2 cellular contexts compared by ENCODE assay signal in the genomic region with DNA sequence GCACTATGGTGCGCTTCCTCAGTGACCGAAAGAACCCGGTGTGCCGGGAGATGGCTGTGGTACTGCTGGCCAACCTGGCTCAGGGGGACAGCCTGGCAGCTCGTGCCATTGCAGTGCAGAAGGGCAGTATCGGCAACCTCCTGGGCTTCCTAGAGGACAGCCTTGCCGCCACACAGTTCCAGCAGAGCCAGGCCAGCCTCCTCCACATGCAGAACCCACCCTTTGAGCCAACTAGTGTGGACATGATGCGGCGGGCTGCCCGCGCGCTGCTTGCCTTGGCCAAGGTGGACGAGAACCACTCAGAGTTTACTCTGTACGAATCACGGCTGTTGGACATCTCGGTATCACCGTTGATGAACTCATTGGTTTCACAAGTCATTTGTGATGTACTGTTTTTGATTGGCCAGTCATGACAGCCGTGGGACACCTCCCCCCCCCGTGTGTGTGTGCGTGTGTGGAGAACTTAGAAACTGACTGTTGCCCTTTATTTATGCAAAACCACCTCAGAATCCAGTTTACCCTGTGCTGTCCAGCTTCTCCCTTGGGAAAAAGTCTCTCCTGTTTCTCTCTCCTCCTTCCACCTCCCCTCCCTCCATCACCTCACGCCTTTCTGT.
TF ChIP-seq lines count a peak whose summit lies in the region.

No MANE protein-coding gene starts in this region.

TF ChIP-seq in GM12891, 5 proteins besides CTCF, POLR2A, EP300 and RAD21 (continued from another document):
- 0 out of 2 replicates have a peak, but pooled peaks have one; percentile 25 for TF ChIP-seq POLR2AphosphoS5 (IDR thresholded peaks at IDR 0.05; ENCODE audit: low read depth, low read length)
TF ChIP-seq in GM12891: peak in this region for 1.

TF ChIP-seq in K562, 482 proteins besides CTCF, POLR2A, EP300 and RAD21 (continued from another document):
- TF ChIP-seq, protein P1, sequence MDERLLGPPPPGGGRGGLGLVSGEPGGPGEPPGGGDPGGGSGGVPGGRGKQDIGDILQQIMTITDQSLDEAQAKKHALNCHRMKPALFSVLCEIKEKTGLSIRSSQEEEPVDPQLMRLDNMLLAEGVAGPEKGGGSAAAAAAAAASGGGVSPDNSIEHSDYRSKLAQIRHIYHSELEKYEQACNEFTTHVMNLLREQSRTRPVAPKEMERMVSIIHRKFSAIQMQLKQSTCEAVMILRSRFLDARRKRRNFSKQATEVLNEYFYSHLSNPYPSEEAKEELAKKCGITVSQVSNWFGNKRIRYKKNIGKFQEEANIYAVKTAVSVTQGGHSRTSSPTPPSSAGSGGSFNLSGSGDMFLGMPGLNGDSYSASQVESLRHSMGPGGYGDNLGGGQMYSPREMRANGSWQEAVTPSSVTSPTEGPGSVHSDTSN (CRISPR knock-in tag; IDR thresholded peaks at IDR 0.05; ENCODE audit: low read depth) = no peak
- TF ChIP-seq, protein P1 (tag; conservative IDR thresholded peaks at IDR 0.05; ENCODE audit: low read depth) = no peak
- TF ChIP-seq SP1 (CRISPR knock-in tag; IDR thresholded peaks at IDR 0.05) (no peak), RBFOX2 (IDR thresholded peaks at IDR 0.05; ENCODE audit: low read depth, low read length) (0 out of 2 replicates have a peak, but pooled peaks have one; percentile 14), MTA1 (IDR thresholded peaks at IDR 0.05; ENCODE audit: borderline replicate concordance) (no peak), NFIX (CRISPR knock-in tag; IDR thresholded peaks at IDR 0.05; ENCODE audit: low read depth) (no peak), FOXJ3 (CRISPR knock-in tag; IDR thresholded peaks at IDR 0.05) (no peak), RBM22 (IDR thresholded peaks at IDR 0.05; ENCODE audit: low read depth, low read length, poor library complexity, severe bottlenecking) (peak; percentile 95), NBN (IDR thresholded peaks at IDR 0.05; ENCODE audit: low read depth) (no peak), POLR2G (IDR thresholded peaks at IDR 0.05; ENCODE audit: low read depth, low read length) (peak; percentile 68)
- TF ChIP-seq, protein P2, sequence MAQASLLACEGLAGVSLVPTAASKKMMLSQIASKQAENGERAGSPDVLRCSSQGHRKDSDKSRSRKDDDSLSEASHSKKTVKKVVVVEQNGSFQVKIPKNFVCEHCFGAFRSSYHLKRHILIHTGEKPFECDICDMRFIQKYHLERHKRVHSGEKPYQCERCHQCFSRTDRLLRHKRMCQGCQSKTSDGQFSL (CRISPR knock-in tag; IDR thresholded peaks at IDR 0.05) = peak; percentile 75
- TF ChIP-seq, protein P2 (tag; IDR thresholded peaks at IDR 0.05) = no peak
- TF ChIP-seq, protein P3, sequence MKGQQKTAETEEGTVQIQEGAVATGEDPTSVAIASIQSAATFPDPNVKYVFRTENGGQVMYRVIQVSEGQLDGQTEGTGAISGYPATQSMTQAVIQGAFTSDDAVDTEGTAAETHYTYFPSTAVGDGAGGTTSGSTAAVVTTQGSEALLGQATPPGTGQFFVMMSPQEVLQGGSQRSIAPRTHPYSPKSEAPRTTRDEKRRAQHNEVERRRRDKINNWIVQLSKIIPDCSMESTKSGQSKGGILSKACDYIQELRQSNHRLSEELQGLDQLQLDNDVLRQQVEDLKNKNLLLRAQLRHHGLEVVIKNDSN (CRISPR knock-in tag; IDR thresholded peaks at IDR 0.05) = no peak
